Comparison of ENCODE assay signal across 16 cellular contexts in genomic region chr1:166086113-166086908, GRCh38.
A peak's percentile ranks its signal among the peaks of the same experiment; 100 is the strongest.
DNase-seq lines count a peak whose midpoint lies in the region; ATAC-seq, FAIRE-seq and TF ChIP-seq lines count a peak whose summit lies in the region.
"Had no signal": no experiment of that assay in that cellular context is flagged by ENCODE, and none has a peak within 500 bp of the region (broad histone marks: within the 10 kb centered on the region; RNA-seq: fewer than 3 reads in every experiment).

No MANE protein-coding gene starts in this region.

- H3K4ac ChIP-seq in mesendoderm (ENCODE audit: low read depth, low read length), result no peak overlapping the region

- no peaks in the 10 kb centered on the region for H3K79me2 ChIP-seq in GM12878 (ENCODE audit: control insufficient read depth, insufficient read depth, low read length)
- no peaks in the 10 kb centered on the region for H3K79me2 ChIP-seq in mesendoderm (ENCODE audit: control insufficient read depth, insufficient read depth, low read length)

- POLR2A ChIA-PET in GM12878 (lab: Charles Lee), result interaction anchor here (0.5 to 0.6 kb wide), 3 partner anchors 53 to 132 kb away, joined by 3 to 4 read pairs (median 3); no protein-coding TSS in a partner anchor
- POLR2A ChIA-PET in CD8-positive, alpha-beta memory T cell (lab: Charles Lee), result no interaction called here

- H3K27ac ChIP-seq in GM12878 (ENCODE audit: control insufficient read depth, insufficient read depth), result no peak overlapping the region; the same call in 1 of the 2 replicates
- no peak overlapping the region for H3K27ac ChIP-seq in mesendoderm (ENCODE audit: low read depth, low read length)
- H3K27ac ChIP-seq in tibial artery, result no peak overlapping the region
- no peak overlapping the region for H3K27ac ChIP-seq in CD8-positive, alpha-beta memory T cell (ENCODE audit: low read depth, low read length)

- no peak overlapping the region for H2BK120ac ChIP-seq in mesendoderm (ENCODE audit: low read depth, low read length)

- H3K56ac ChIP-seq in mesendoderm (ENCODE audit: low read length), result no peak overlapping the region

- H3K4me3 ChIP-seq in GM12878, result no peak overlapping the region
- no peak overlapping the region for H3K4me3 ChIP-seq in mesendoderm (ENCODE audit: low read length)
- H3K4me3 ChIP-seq in tibial artery, result no peak overlapping the region
- H3K4me3 ChIP-seq in CD8-positive, alpha-beta memory T cell (ENCODE audit: low read length), result no peak overlapping the region
- H3K4me3 ChIP-seq: GM23338 had no signal

- no peak overlapping the region for H3K18ac ChIP-seq in mesendoderm (ENCODE audit: low read length)

- in situ Hi-C loops in GM12878 (cut with MboI), result no loop called here

- H3K36me3 Mint-ChIP-seq in CD8-positive, alpha-beta memory T cell, result peaks cover 0 to 1% (median 0%) of the 10 kb centered on the region in 3 donors
- H3K36me3 Mint-ChIP-seq: CD4-positive, CD25-positive, alpha-beta regulatory T cell had no signal

- H3K4me2 ChIP-seq in GM12878 (ENCODE audit: control insufficient read depth, insufficient read depth) (no peak overlapping the region; the same call in 1 of the 2 replicates), mesendoderm (ENCODE audit: low read length) (no peak overlapping the region)
- H3K4me2 ChIP-seq: GM23338 had no signal

- no TSS peak for BruUV-seq in GM12878 (replicated peaks; lab: Mats Ljungman, UMichigan)

- CTCF ChIA-PET in GM12878 (lab: Yijun Ruan, JAX), result interaction anchor here (0.7 kb wide), 1 partner anchor 232 kb away, joined by 5 read pairs; no protein-coding TSS in a partner anchor
- CTCF ChIA-PET in CD8-positive, alpha-beta memory T cell (lab: Charles Lee), result no interaction called here

- no peak overlapping the region for H2BK5ac ChIP-seq in mesendoderm (ENCODE audit: low read length)

- peak; percentile 8 for DNase-seq in GM12878 (ENCODE audit: low read depth, low spot score)
- DNase-seq in mesendoderm, result peak; percentile 39
- no peak for DNase-seq in tibial artery
- DNase-seq in CD8-positive, alpha-beta memory T cell, result no peak
- DNase-seq: AML-193; CD4-positive, CD25-positive, alpha-beta regulatory T cell; Karpas-422; NCI-H2029; NCI-H510A; NCI-H82; SHP77 had no signal

- no peak overlapping the region for H2AK5ac ChIP-seq in mesendoderm (ENCODE audit: low read length)

- no peak for TF ChIP-seq RAD21 in GM12878 (IDR thresholded peaks at IDR 0.05; ENCODE audit: insufficient read depth, low read depth, low read length)

- RAD21 ChIA-PET in GM12878 (lab: Charles Lee; ENCODE audit: unreplicated experiment), result interaction anchor here (0.6 kb wide), 2 partner anchors 14 to 18 kb away, joined by 3 read pairs; no protein-coding TSS in a partner anchor

- H3K9me3 ChIP-seq in GM12878 (replicated peaks; ENCODE audit: control insufficient read depth, insufficient read depth, low read length), result no peaks in the 10 kb centered on the region; the same call in 2 of the 3 replicates
- H3K9me3 ChIP-seq in tibial artery, result no peaks in the 10 kb centered on the region
- H3K9me3 ChIP-seq in CD8-positive, alpha-beta memory T cell (ENCODE audit: low read length), result no peaks in the 10 kb centered on the region

- 36% methylated on average over 6 of the region's 6 CpGs for WGBS in GM12878 (ENCODE audit: insufficient coverage, insufficient replicate concordance, low lambda C conversion rate, missing lambda C conversion rate)
- no CpG with 5 or more reads among the region's 6 CpGs for WGBS in mesendoderm (ENCODE audit: extremely low coverage, insufficient coverage, low lambda C conversion rate)

- H3K4me3 Mint-ChIP-seq in CD8-positive, alpha-beta memory T cell, result no peak overlapping the region
- H3K4me3 Mint-ChIP-seq: GM23338 had no signal

- H3K23ac ChIP-seq in mesendoderm (ENCODE audit: low read length), result no peak overlapping the region

- H3K9ac ChIP-seq in GM12878 (ENCODE audit: control insufficient read depth, insufficient read depth, low read length) (no peak overlapping the region), mesendoderm (ENCODE audit: low read length) (no peak overlapping the region)

- no peaks in the 10 kb centered on the region for H3K36me3 ChIP-seq in GM12878 (ENCODE audit: control insufficient read depth in 2 of 2, insufficient read depth in 2 of 2, low read length in 1 of 2)
- no peaks in the 10 kb centered on the region for H3K36me3 ChIP-seq in mesendoderm (ENCODE audit: control insufficient read depth, insufficient read depth, low read length)
- no peaks in the 10 kb centered on the region for H3K36me3 ChIP-seq in tibial artery
- H3K36me3 ChIP-seq in CD8-positive, alpha-beta memory T cell (ENCODE audit: insufficient read depth, low read length), result no peaks in the 10 kb centered on the region

- H3K27me3 ChIP-seq in GM12878 (replicated peaks in 1 of 2; ENCODE audit: control insufficient read depth in 2 of 2, insufficient read depth in 2 of 2, low read length in 1 of 2) (no peaks in the 10 kb centered on the region), mesendoderm (ENCODE audit: insufficient read depth, low read length, poor library complexity) (no peaks in the 10 kb centered on the region), tibial artery (no peaks in the 10 kb centered on the region)
- no peaks in the 10 kb centered on the region for H3K27me3 ChIP-seq in CD8-positive, alpha-beta memory T cell (ENCODE audit: insufficient read depth, low read length, poor library complexity, severe bottlenecking)

- TF ChIP-seq CTCF in GM12878 (IDR thresholded peaks at IDR 0.05 in 2 of 3, conservative IDR thresholded peaks at IDR 0.05 in 1 of 3; ENCODE audit: control insufficient read depth in 2 of 3, extremely low read depth in 1 of 3, insufficient read depth in 1 of 3, low read depth in 3 of 3, low read length in 3 of 3), result no peak
- no peak for TF ChIP-seq CTCF in tibial artery (IDR thresholded peaks at IDR 0.05)

- TF ChIP-seq POLR2A in GM12878 (IDR thresholded peaks at IDR 0.05; ENCODE audit: low read depth, low read length), result no peak

- peaks cover 5 to 8% of the 10 kb centered on the region in 2 donors for H3K27me3 Mint-ChIP-seq in CD8-positive, alpha-beta memory T cell
- H3K27me3 Mint-ChIP-seq: CD4-positive, CD25-positive, alpha-beta regulatory T cell had no signal

- no peak overlapping the region for H2AFZ ChIP-seq in GM12878 (ENCODE audit: control insufficient read depth, low read depth, low read length)
- H2AFZ ChIP-seq: GM23338 had no signal

- no peak overlapping the region for H4K8ac ChIP-seq in mesendoderm (ENCODE audit: low read depth, low read length)

- FAIRE-seq in GM12878 (lab: Jason Lieb, UNC), result no peak
- FAIRE-seq: RCC 7860 had no signal

- H3K27ac Mint-ChIP-seq in CD8-positive, alpha-beta memory T cell, result peak overlapping the region in 1 of 8 donors; percentile 51
- H3K27ac Mint-ChIP-seq: GM23338 had no signal

- ATAC-seq in GM18868 (IDR thresholded peaks at IDR 0.05; ENCODE audit: unreplicated experiment), result peak; percentile 39
- ATAC-seq in HG02588 (IDR thresholded peaks at IDR 0.05; ENCODE audit: unreplicated experiment), result peak; percentile 28
- ATAC-seq in GM12878, result peak; percentile 59
- no peak for ATAC-seq in SK-N-SH treated with all-trans-retinoic acid at 6 μM for 48 hours
- ATAC-seq: GM23338 had no signal

- SMC1A ChIA-PET in GM12878 (lab: Charles Lee; ENCODE audit: uncharacterized antibody, unreplicated experiment), result interaction anchor here (0.6 kb wide), 1 partner anchor 135 kb away, joined by 3 read pairs; no protein-coding TSS in a partner anchor

- TF ChIP-seq EP300 in GM12878 (IDR thresholded peaks at IDR 0.05; ENCODE audit: borderline replicate concordance in 1 of 2, control insufficient read depth in 1 of 2, low read depth in 2 of 2, low read length in 2 of 2), result no peak

- peaks cover 12% of the 10 kb centered on the region for H3K4me1 ChIP-seq in GM12878 (ENCODE audit: control insufficient read depth, insufficient read depth, low read length)
- H3K4me1 ChIP-seq in mesendoderm (ENCODE audit: control insufficient read depth, low read depth, low read length), result no peaks in the 10 kb centered on the region
- peaks cover 0 to 2% (median 0%) of the 10 kb centered on the region in 4 donors for H3K4me1 ChIP-seq in tibial artery
- H3K4me1 ChIP-seq in CD8-positive, alpha-beta memory T cell (ENCODE audit: insufficient read depth, low read length), result no peaks in the 10 kb centered on the region

- no peak overlapping the region for H4K5ac ChIP-seq in mesendoderm (ENCODE audit: low read length)

- no peaks in the 10 kb centered on the region for H3K79me1 ChIP-seq in mesendoderm (ENCODE audit: low read length)

- intact Hi-C loops in GM12878 (cut with micrococcal nuclease; ENCODE audit: unreplicated experiment) (loop anchor here (5.0 kb wide), 1 partner anchor 81 kb away; the partner anchor contains the start of gene FAM78B), tibial artery (cut with DNase I; ENCODE audit: low total_unique reads) (no loop called here)

- no peaks in the 10 kb centered on the region for H4K20me1 ChIP-seq in GM12878 (ENCODE audit: control insufficient read depth, insufficient read depth)

- peaks cover 0 to 3% (median 0%) of the 10 kb centered on the region in 5 donors for H3K9me3 Mint-ChIP-seq in CD8-positive, alpha-beta memory T cell
- H3K9me3 Mint-ChIP-seq: GM23338 had no signal

- H3K4me1 Mint-ChIP-seq in CD8-positive, alpha-beta memory T cell, result peaks cover 0 to 14% (median 0%) of the 10 kb centered on the region in 3 donors

- H2BK15ac ChIP-seq in mesendoderm (replicated peaks; ENCODE audit: low read depth), result no peak overlapping the region

TF ChIP-seq in GM12878, 131 proteins besides CTCF, POLR2A, EP300 and RAD21 (continues in another document):
- TF ChIP-seq ETV6 (conservative IDR thresholded peaks at IDR 0.05 in 1 of 2, IDR thresholded peaks at IDR 0.05 in 1 of 2; ENCODE audit: borderline replicate concordance in 1 of 2, low read depth in 1 of 2) (peak in 1 of 2 experiments; percentile 31; a peak in 1 of 4 replicates), FOXK2 (IDR thresholded peaks at IDR 0.05) (no peak), IKZF1 (conservative IDR thresholded peaks at IDR 0.05) (peak; percentile 44; the same call in 1 of the 2 replicates), SMARCA5 (IDR thresholded peaks at IDR 0.05) (no peak), SUZ12 (IDR thresholded peaks at IDR 0.05; ENCODE audit: unreplicated experiment) (no peak), MYB (IDR thresholded peaks at IDR 0.05; ENCODE audit: borderline replicate concordance, low read depth, low read length) (no peak)

Comparison
In these comparisons a context has a peak if more than half of its experiments do, and no peak if none do; other contexts are left out.
1. DNase-seq: peak in GM12878 (single experiment) and mesendoderm (single experiment); none in tibial artery (0 of 2) and CD8-positive, alpha-beta memory T cell (0 of 5).